In genomic region chr7:131111-132094, GRCh38 we compare ENCODE assay signal across 15 cellular contexts.
DNase-seq lines count a peak whose midpoint lies in the region; ATAC-seq and TF ChIP-seq lines count a peak whose summit lies in the region.
"Had no signal": no experiment of that assay in that cellular context is flagged by ENCODE, and none has a peak within 500 bp of the region (broad histone marks: within the 10 kb centered on the region; RNA-seq: fewer than 3 reads in every experiment).

No MANE protein-coding gene starts in this region.

- no peak overlapping the region for H3K27ac Mint-ChIP-seq in MCF 10A (ENCODE audit: low read depth, unreplicated experiment)
- H3K27ac Mint-ChIP-seq in endodermal cell: no peak overlapping the region
- no peak overlapping the region for H3K27ac Mint-ChIP-seq in activated CD8-positive, alpha-beta T cell treated with anti-CD3 and anti-CD28 coated beads, Interleukin-2, amount 10 ng/mL, durations not matched to agents 7 days and 5 days
- H3K27ac Mint-ChIP-seq: activated T-helper 2 cell treated with anti-CD3 and anti-CD28 coated beads, Interferon-gamma antibody, Interleukin-2, Interleukin-4, amounts not matched to agents 10 μg/mL and 5 μg/mL and 100 μg/mL, durations not matched to agents 14 hours and 24 hours and 36 hours; T-helper 1 cell treated with Interleukin-12 subunit alpha and Interleukin-12 subunit beta and Interleukin-4 antibody, amounts not matched to agents 30 μg/mL and 1 μg/mL, for 36 hours had no signal

- CTCF ChIA-PET in MCF 10A (lab: Yijun Ruan, JAX): no interaction called here
- CTCF ChIA-PET in activated CD8-positive, alpha-beta T cell treated with anti-CD3 and anti-CD28 coated beads, Interleukin-2, amount 10 ng/mL, durations not matched to agents 7 days and 5 days (lab: Charles Lee): no interaction called here

- H3K27ac ChIP-seq in breast epithelium (peak overlapping the region; percentile 60 to 70), endodermal cell (ENCODE audit: low read depth, low read length) (no peak overlapping the region), upper lobe of right lung (peak overlapping the region; percentile 24)

- no TSS peak for BruUV-seq in MCF 10A (replicated peaks; lab: Mats Ljungman, UMichigan)

- no peaks in the 10 kb centered on the region for H3K4me1 Mint-ChIP-seq in MCF 10A (ENCODE audit: insufficient read depth, unreplicated experiment)
- H3K4me1 Mint-ChIP-seq in endodermal cell: no peaks in the 10 kb centered on the region
- H3K4me1 Mint-ChIP-seq in activated CD8-positive, alpha-beta T cell treated with anti-CD3 and anti-CD28 coated beads, Interleukin-2, amount 10 ng/mL, durations not matched to agents 7 days and 5 days (ENCODE audit: low read depth): no peaks in the 10 kb centered on the region
- H3K4me1 Mint-ChIP-seq: central memory CD8-positive, alpha-beta T cell had no signal

- 85 to 87% methylated on average over 11 to 24 of the region's 24 CpGs for WGBS in endodermal cell (ENCODE audit: insufficient coverage in 1 of 2, insufficient read length in 1 of 2), 2 experiments

- H3K27me3 ChIP-seq in breast epithelium (no peaks in the 10 kb centered on the region), endodermal cell (ENCODE audit: control insufficient read depth, insufficient read depth, low read length, poor library complexity, severe bottlenecking) (no peaks in the 10 kb centered on the region), upper lobe of right lung (no peaks in the 10 kb centered on the region)

- H3K36me3 Mint-ChIP-seq in MCF 10A (ENCODE audit: insufficient read depth, unreplicated experiment): no peaks in the 10 kb centered on the region
- H3K36me3 Mint-ChIP-seq in endodermal cell (ENCODE audit: low read depth): no peaks in the 10 kb centered on the region
- H3K36me3 Mint-ChIP-seq in activated CD8-positive, alpha-beta T cell treated with anti-CD3 and anti-CD28 coated beads, Interleukin-2, amount 10 ng/mL, durations not matched to agents 7 days and 5 days (ENCODE audit: low read depth): no peaks in the 10 kb centered on the region

- H3K4me3 Mint-ChIP-seq in MCF 10A (ENCODE audit: unreplicated experiment) (no peak overlapping the region), endodermal cell (no peak overlapping the region)
- no peak overlapping the region for H3K4me3 Mint-ChIP-seq in activated CD8-positive, alpha-beta T cell treated with anti-CD3 and anti-CD28 coated beads, Interleukin-2, amount 10 ng/mL, durations not matched to agents 7 days and 5 days
- H3K4me3 Mint-ChIP-seq: central memory CD8-positive, alpha-beta T cell; T-helper 1 cell treated with Interleukin-12 subunit alpha and Interleukin-12 subunit beta and Interleukin-4 antibody, amounts not matched to agents 30 μg/mL and 1 μg/mL, for 36 hours had no signal

- H3K9me3 Mint-ChIP-seq in MCF 10A (ENCODE audit: unreplicated experiment): no peaks in the 10 kb centered on the region
- H3K9me3 Mint-ChIP-seq in endodermal cell: no peaks in the 10 kb centered on the region
- no peaks in the 10 kb centered on the region for H3K9me3 Mint-ChIP-seq in activated CD8-positive, alpha-beta T cell treated with anti-CD3 and anti-CD28 coated beads, Interleukin-2, amount 10 ng/mL, durations not matched to agents 7 days and 5 days (ENCODE audit: insufficient read depth)
- H3K9me3 Mint-ChIP-seq: activated T-helper 2 cell treated with anti-CD3 and anti-CD28 coated beads, Interferon-gamma antibody, Interleukin-2, Interleukin-4, amounts not matched to agents 10 μg/mL and 5 μg/mL and 100 μg/mL, durations not matched to agents 14 hours and 24 hours and 36 hours; central memory CD8-positive, alpha-beta T cell; T-helper 1 cell treated with Interleukin-12 subunit alpha and Interleukin-12 subunit beta and Interleukin-4 antibody, amounts not matched to agents 30 μg/mL and 1 μg/mL, for 36 hours had no signal

- no peak for TF ChIP-seq POLR2A in breast epithelium (IDR thresholded peaks at IDR 0.05)

- H3K27me3 Mint-ChIP-seq in MCF 10A (ENCODE audit: insufficient read depth, unreplicated experiment) (peaks cover 15% of the 10 kb centered on the region), endodermal cell (ENCODE audit: insufficient read depth) (peaks cover 2% of the 10 kb centered on the region)
- no peaks in the 10 kb centered on the region for H3K27me3 Mint-ChIP-seq in activated CD8-positive, alpha-beta T cell treated with anti-CD3 and anti-CD28 coated beads, Interleukin-2, amount 10 ng/mL, durations not matched to agents 7 days and 5 days (ENCODE audit: low read depth)
- H3K27me3 Mint-ChIP-seq: central memory CD8-positive, alpha-beta T cell had no signal

- H3K4me1 ChIP-seq in breast epithelium (peaks cover 0 to 5% of the 10 kb centered on the region in 2 donors), endodermal cell (ENCODE audit: control insufficient read depth, insufficient read depth, low read length) (no peaks in the 10 kb centered on the region), upper lobe of right lung (peaks cover 15% of the 10 kb centered on the region)

- intact Hi-C loops in breast epithelium (cut with DNase I; ENCODE audit: low total_unique reads): no loop called here
- intact Hi-C loops in MCF 10A (cut with micrococcal nuclease): no loop called here
- intact Hi-C loops in upper lobe of right lung (cut with DNase I): no loop called here

- peak; percentile 79 for ATAC-seq in upper lobe of right lung
- ATAC-seq in activated CD8-positive, alpha-beta T cell treated with anti-CD3 and anti-CD28 coated beads, Interleukin-2, amount 10 ng/mL, durations not matched to agents 7 days and 5 days: no peak
- ATAC-seq: esophagus mucosa, K562 had no signal

- H3K9me3 ChIP-seq in breast epithelium (no peaks in the 10 kb centered on the region), endodermal cell (ENCODE audit: control insufficient read depth, low read length) (no peaks in the 10 kb centered on the region), upper lobe of right lung (no peaks in the 10 kb centered on the region)

- TF ChIP-seq CTCF in breast epithelium (IDR thresholded peaks at IDR 0.05) (no peak), MCF 10A (IDR thresholded peaks at IDR 0.05; ENCODE audit: unreplicated experiment) (no peak), endodermal cell (conservative IDR thresholded peaks at IDR 0.05) (peak; percentile 42), upper lobe of right lung (IDR thresholded peaks at IDR 0.05) (no peak)

- H3K36me3 ChIP-seq in breast epithelium (no peaks in the 10 kb centered on the region), endodermal cell (ENCODE audit: control insufficient read depth, insufficient read depth, low read length) (no peaks in the 10 kb centered on the region), upper lobe of right lung (no peaks in the 10 kb centered on the region)

- no peak overlapping the region for H3K9ac ChIP-seq in endodermal cell (ENCODE audit: extremely low read depth, low read length, poor library complexity, severe bottlenecking)

- DNase-seq in breast epithelium (ENCODE audit: low spot score in 2 of 2): no peak
- no peak for DNase-seq in MCF 10A (ENCODE audit: unreplicated experiment)
- peak; percentile 55 for DNase-seq in endodermal cell
- peak; percentile 50 for DNase-seq in middle frontal gyrus (ENCODE audit: extremely low spot score, low spot score)
- peak; percentile 82 for DNase-seq in upper lobe of right lung
- DNase-seq in activated naive CD4-positive, alpha-beta T cell treated with Interleukin-2 at 50 U/mL for 16 hours: no peak
- no peak for DNase-seq in activated CD8-positive, alpha-beta T cell treated with anti-CD3 and anti-CD28 coated beads, Interleukin-2, amount 10 ng/mL, durations not matched to agents 7 days and 5 days
- DNase-seq in NCI-H1105 (lab: John Stamatoyannopoulos, UW): no peak
- DNase-seq: activated CD4-positive, alpha-beta T cell treated with anti-CD3 and anti-CD28 coated beads, Interleukin-2, amount 50 U/mL, for 1 hour; NCI-H2171 had no signal

- H3K4me3 ChIP-seq in breast epithelium: no peak overlapping the region
- no peak overlapping the region for H3K4me3 ChIP-seq in endodermal cell (ENCODE audit: low read length)
- no peak overlapping the region for H3K4me3 ChIP-seq in upper lobe of right lung
- H3K4me3 ChIP-seq: K562 had no signal

- POLR2A ChIA-PET in MCF 10A (lab: Yijun Ruan, JAX): no interaction called here
- POLR2A ChIA-PET in activated CD8-positive, alpha-beta T cell treated with anti-CD3 and anti-CD28 coated beads, Interleukin-2, amount 10 ng/mL, durations not matched to agents 7 days and 5 days (lab: Charles Lee): no interaction called here

Comparison
In these comparisons a context has a peak if more than half of its experiments do, and no peak if none do; other contexts are left out.
1. DNase-seq: peak in endodermal cell (single experiment), middle frontal gyrus (single experiment) and upper lobe of right lung (single experiment); none in breast epithelium (0 of 2), MCF 10A (single experiment), activated naive CD4-positive, alpha-beta T cell treated with Interleukin-2 at 50 U/mL for 16 hours (single experiment), activated CD8-positive, alpha-beta T cell treated with anti-CD3 and anti-CD28 coated beads, Interleukin-2, amount 10 ng/mL, durations not matched to agents 7 days and 5 days (single experiment) and NCI-H1105 (single experiment).